Comparison of ENCODE assay signal across 1 cellular context in the genomic region with DNA sequence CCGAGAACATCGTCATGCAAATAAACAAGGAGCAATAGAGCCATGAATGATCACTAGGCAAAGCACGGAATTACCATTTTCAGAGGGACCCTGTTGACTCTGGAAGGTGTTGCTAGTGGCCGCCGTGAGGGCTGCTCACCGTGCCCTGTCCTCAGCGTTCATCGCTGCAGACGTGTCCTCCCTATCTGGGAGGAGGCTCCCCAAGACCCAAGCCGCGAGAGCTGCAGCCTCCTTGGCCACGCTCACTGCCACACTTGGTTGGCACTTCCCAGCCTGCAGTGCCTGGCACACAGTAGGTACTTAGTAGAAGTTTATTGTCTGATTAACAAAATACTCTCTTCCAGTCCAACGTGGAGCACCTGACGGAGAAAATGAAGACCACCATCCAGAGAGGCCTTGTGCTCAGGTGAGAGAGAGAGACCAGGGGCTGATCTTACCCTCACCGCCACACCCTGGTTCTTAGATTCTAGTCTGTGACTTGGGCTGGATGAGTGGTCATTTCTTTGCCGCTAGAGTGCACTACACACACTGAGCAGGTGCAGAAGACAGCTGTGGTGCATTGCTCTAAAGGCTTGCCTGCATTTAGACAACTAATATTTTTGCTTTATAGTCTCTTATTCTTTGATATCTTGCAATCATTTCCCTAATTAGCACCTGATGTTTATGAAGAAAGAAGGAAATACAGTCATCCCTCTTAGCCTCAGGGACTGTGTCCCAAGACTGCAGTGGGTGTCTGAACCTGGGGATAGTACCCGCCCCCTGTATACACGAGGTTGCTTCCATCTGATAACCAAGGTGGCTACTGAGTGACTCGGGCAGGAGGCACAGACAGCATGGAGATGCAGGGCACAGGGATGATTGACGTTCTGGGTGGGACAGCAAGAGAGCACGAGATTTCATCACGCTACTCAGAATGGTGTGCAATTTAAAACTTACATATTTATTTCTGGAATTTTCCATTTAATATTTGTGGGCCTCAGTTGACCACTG.
TF ChIP-seq lines count a peak whose summit lies in the region.

No MANE protein-coding gene starts in this region.

TF ChIP-seq in GM23338, 12 proteins besides CTCF, POLR2A, EP300 and RAD21 (continued from another document):
- TF ChIP-seq, protein P1, sequence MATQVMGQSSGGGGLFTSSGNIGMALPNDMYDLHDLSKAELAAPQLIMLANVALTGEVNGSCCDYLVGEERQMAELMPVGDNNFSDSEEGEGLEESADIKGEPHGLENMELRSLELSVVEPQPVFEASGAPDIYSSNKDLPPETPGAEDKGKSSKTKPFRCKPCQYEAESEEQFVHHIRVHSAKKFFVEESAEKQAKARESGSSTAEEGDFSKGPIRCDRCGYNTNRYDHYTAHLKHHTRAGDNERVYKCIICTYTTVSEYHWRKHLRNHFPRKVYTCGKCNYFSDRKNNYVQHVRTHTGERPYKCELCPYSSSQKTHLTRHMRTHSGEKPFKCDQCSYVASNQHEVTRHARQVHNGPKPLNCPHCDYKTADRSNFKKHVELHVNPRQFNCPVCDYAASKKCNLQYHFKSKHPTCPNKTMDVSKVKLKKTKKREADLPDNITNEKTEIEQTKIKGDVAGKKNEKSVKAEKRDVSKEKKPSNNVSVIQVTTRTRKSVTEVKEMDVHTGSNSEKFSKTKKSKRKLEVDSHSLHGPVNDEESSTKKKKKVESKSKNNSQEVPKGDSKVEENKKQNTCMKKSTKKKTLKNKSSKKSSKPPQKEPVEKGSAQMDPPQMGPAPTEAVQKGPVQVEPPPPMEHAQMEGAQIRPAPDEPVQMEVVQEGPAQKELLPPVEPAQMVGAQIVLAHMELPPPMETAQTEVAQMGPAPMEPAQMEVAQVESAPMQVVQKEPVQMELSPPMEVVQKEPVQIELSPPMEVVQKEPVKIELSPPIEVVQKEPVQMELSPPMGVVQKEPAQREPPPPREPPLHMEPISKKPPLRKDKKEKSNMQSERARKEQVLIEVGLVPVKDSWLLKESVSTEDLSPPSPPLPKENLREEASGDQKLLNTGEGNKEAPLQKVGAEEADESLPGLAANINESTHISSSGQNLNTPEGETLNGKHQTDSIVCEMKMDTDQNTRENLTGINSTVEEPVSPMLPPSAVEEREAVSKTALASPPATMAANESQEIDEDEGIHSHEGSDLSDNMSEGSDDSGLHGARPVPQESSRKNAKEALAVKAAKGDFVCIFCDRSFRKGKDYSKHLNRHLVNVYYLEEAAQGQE (IDR thresholded peaks at IDR 0.05; ENCODE audit: unreplicated experiment): no peak
- TF ChIP-seq NANOG (IDR thresholded peaks at IDR 0.05; ENCODE audit: borderline replicate concordance): no peak
- TF ChIP-seq JUNB (IDR thresholded peaks at IDR 0.05; ENCODE audit: unreplicated experiment): no peak
- TF ChIP-seq EZH2phosphoT487 (IDR thresholded peaks at IDR 0.05; ENCODE audit: unreplicated experiment): no peak
- TF ChIP-seq, protein P2, sequence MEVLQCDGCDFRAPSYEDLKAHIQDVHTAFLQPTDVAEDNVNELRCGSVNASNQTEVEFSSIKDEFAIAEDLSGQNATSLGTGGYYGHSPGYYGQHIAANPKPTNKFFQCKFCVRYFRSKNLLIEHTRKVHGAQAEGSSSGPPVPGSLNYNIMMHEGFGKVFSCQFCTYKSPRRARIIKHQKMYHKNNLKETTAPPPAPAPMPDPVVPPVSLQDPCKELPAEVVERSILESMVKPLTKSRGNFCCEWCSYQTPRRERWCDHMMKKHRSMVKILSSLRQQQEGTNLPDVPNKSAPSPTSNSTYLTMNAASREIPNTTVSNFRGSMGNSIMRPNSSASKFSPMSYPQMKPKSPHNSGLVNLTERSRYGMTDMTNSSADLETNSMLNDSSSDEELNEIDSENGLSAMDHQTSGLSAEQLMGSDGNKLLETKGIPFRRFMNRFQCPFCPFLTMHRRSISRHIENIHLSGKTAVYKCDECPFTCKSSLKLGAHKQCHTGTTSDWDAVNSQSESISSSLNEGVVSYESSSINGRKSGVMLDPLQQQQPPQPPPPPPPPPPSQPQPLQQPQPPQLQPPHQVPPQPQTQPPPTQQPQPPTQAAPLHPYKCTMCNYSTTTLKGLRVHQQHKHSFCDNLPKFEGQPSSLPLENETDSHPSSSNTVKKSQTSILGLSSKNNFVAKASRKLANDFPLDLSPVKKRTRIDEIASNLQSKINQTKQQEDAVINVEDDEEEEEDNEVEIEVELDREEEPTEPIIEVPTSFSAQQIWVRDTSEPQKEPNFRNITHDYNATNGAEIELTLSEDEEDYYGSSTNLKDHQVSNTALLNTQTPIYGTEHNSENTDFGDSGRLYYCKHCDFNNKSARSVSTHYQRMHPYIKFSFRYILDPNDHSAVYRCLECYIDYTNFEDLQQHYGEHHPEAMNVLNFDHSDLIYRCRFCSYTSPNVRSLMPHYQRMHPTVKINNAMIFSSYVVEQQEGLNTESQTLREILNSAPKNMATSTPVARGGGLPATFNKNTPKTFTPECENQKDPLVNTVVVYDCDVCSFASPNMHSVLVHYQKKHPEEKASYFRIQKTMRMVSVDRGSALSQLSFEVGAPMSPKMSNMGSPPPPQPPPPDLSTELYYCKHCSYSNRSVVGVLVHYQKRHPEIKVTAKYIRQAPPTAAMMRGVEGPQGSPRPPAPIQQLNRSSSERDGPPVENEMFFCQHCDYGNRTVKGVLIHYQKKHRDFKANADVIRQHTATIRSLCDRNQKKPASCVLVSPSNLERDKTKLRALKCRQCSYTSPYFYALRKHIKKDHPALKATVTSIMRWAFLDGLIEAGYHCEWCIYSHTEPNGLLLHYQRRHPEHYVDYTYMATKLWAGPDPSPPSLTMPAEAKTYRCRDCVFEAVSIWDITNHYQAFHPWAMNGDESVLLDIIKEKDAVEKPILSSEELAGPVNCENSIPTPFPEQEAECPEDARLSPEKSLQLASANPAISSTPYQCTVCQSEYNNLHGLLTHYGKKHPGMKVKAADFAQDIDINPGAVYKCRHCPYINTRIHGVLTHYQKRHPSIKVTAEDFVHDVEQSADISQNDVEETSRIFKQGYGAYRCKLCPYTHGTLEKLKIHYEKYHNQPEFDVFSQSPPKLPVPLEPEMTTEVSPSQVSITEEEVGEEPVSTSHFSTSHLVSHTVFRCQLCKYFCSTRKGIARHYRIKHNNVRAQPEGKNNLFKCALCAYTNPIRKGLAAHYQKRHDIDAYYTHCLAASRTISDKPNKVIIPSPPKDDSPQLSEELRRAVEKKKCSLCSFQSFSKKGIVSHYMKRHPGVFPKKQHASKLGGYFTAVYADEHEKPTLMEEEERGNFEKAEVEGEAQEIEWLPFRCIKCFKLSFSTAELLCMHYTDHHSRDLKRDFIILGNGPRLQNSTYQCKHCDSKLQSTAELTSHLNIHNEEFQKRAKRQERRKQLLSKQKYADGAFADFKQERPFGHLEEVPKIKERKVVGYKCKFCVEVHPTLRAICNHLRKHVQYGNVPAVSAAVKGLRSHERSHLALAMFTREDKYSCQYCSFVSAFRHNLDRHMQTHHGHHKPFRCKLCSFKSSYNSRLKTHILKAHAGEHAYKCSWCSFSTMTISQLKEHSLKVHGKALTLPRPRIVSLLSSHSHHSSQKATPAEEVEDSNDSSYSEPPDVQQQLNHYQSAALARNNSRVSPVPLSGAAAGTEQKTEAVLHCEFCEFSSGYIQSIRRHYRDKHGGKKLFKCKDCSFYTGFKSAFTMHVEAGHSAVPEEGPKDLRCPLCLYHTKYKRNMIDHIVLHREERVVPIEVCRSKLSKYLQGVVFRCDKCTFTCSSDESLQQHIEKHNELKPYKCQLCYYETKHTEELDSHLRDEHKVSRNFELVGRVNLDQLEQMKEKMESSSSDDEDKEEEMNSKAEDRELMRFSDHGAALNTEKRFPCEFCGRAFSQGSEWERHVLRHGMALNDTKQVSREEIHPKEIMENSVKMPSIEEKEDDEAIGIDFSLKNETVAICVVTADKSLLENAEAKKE (CRISPR knock-in tag; IDR thresholded peaks at IDR 0.05): no peak
- no peak for TF ChIP-seq POLR2AphosphoS5 (IDR thresholded peaks at IDR 0.05; ENCODE audit: low read depth)
